9 cellular contexts compared by ENCODE assay signal in the genomic region with DNA sequence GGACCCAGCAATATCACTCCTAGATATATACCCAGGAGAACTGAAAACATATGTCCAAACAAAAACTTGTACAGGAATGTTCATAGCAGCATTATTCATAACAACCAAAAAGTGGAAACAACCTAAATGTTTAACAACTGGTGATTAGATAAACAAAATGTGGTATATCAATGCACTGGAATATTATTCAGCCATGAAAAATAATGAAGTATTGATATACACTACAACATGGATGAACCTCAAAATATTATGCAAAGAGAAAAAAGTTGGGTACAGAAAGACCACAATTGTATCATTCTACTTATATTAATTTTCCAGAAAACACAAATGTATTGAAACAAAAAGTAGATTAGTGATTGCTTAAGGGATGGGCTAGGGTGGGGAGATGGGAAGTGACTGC.
"Had no signal": no experiment of that assay in that cellular context is flagged by ENCODE, and none has a peak within 500 bp of the region (broad histone marks: within the 10 kb centered on the region; RNA-seq: fewer than 3 reads in every experiment).

No MANE protein-coding gene starts in this region.

- H2AFZ ChIP-seq: GM23248 had no signal

- H3K27me3 Mint-ChIP-seq: IgD-negative memory B cell had no signal

- H3K36me3 Mint-ChIP-seq: IgD-negative memory B cell had no signal

- H3K4me3 Mint-ChIP-seq: H9, HFFc6, IgD-negative memory B cell had no signal

- H3K4me1 Mint-ChIP-seq: IgD-negative memory B cell had no signal

- H3K9ac ChIP-seq: GM23248 had no signal

- H3K4me3 ChIP-seq: GM23248 had no signal

- H3K27ac Mint-ChIP-seq: HFFc6, IgD-negative memory B cell had no signal

- FAIRE-seq: H54, HTR-8/SVneo had no signal

- H3K27ac ChIP-seq: GM23248 had no signal

- DNase-seq: GM23248, GOT3, H9, HCEC 1CT, HFFc6, KG1 had no signal
